ENCODE assay signal across 23 cellular contexts in the genomic region with DNA sequence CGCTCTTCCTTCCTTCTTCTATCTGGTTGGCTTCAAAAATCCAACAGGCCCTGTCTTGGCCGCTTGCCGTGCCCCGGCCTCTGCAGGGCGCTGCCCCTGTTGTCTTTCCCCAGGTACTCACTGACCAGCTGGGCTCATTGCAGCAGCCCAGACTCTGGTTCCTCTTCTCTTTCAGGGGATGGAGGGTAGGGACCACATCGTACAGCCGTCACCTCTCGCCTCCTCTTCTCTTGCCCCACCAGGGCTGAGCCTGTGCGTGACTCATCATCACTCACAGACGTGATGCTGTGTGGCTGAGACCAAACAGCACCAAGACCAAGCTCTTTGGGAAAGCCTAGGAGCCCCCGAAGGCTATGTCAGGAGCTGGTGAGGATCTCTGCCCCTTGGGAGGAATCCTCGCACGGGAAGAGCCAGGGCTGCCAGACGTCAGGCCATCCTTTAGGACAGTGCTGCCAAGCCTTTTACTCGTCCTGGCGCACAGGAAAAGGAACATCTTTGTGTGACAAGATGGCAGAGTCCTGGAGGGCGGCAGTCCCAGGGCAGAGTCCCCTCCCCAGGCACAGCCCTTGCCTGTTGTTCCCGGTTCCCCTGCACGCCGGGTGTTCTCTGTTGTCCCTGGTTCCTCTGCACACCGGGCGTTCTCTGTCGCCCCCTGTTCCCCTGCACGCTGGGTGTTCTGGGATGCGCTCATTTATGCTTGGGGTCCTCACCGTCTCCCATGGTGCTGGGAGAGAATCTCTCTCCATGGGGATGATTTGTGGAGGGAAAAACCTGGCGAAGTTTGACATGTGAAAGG.
A peak's percentile ranks its signal among the peaks of the same experiment; 100 is the strongest.
DNase-seq lines count a peak whose midpoint lies in the region; ATAC-seq, FAIRE-seq and TF ChIP-seq lines count a peak whose summit lies in the region.
"Had no signal": no experiment of that assay in that cellular context is flagged by ENCODE, and none has a peak within 500 bp of the region (broad histone marks: within the 10 kb centered on the region; RNA-seq: fewer than 3 reads in every experiment).

No MANE protein-coding gene starts in this region.

- peak overlapping the region in 2 of 3 experiments; percentile 4 to 52; a peak in 2 of 7 replicates for H3K27ac Mint-ChIP-seq in H9
- H3K27ac Mint-ChIP-seq: T-helper 1 cell treated with Interleukin-12 subunit alpha and Interleukin-12 subunit beta and Interleukin-4 antibody, amounts not matched to agents 30 μg/mL and 1 μg/mL, for 36 hours had no signal

- H2AK5ac ChIP-seq in H9 (ENCODE audit: insufficient read length, low read length) = no peak overlapping the region

- CTCF ChIA-PET in SK-N-SH (lab: Yijun Ruan, JAX) = no interaction called here

- no peak for TF ChIP-seq RAD21 in SK-N-SH (IDR thresholded peaks at IDR 0.05; ENCODE audit: low read length)

- no peak overlapping the region for H2BK12ac ChIP-seq in H9 (ENCODE audit: insufficient read length, low read depth, low read length)

- peak; percentile 20 for ATAC-seq in SK-N-SH treated with all-trans-retinoic acid at 6 μM for 48 hours
- ATAC-seq: lower lobe of right lung had no signal

- H2BK120ac ChIP-seq in H9 (ENCODE audit: low read depth, low read length, poor library complexity, severe bottlenecking) = no peak overlapping the region

- intact Hi-C loops in kidney (cut with DNase I) = no loop called here

- H3K4me1 Mint-ChIP-seq in H9 = no peaks in the 10 kb centered on the region

- H3K4me2 ChIP-seq in SK-N-SH (no peak overlapping the region), H9 (ENCODE audit: insufficient read depth, insufficient read length, low read length) (no peak overlapping the region)

- H3T11ph ChIP-seq in H9 (ENCODE audit: low read length) = no peak overlapping the region

- TF ChIP-seq CTCF in SK-N-SH (IDR thresholded peaks at IDR 0.05) = no peak
- TF ChIP-seq CTCF in H9 (conservative IDR thresholded peaks at IDR 0.05) = no peak
- TF ChIP-seq CTCF in Peyer's patch (IDR thresholded peaks at IDR 0.05) = no peak
- no peak for TF ChIP-seq CTCF in kidney (IDR thresholded peaks at IDR 0.05; ENCODE audit: borderline replicate concordance, extremely low read depth, insufficient read depth)

- no peak overlapping the region for H3K56ac ChIP-seq in H9 (ENCODE audit: insufficient read length, low read depth, low read length)

- H3K4me1 ChIP-seq in SK-N-SH (ENCODE audit: control insufficient read depth in 1 of 2, insufficient read depth in 2 of 2, low read depth in 1 of 2, low read length in 1 of 2) (no peaks in the 10 kb centered on the region), H9 (ENCODE audit: insufficient read depth, low read length) (no peaks in the 10 kb centered on the region), Peyer's patch (no peaks in the 10 kb centered on the region), kidney (ENCODE audit: control insufficient read depth in 1 of 2, insufficient read depth in 1 of 2, low read depth in 1 of 2, low read length in 2 of 2) (no peaks in the 10 kb centered on the region)
- H3K4me1 ChIP-seq: lower lobe of right lung, prostate gland, suprapubic skin had no signal

- no peak for DNase-seq in SK-N-SH
- peak; percentile 18 for DNase-seq in H9
- peak in 2 of 3 donors; percentile 18 to 33 for DNase-seq in Peyer's patch
- DNase-seq in kidney = peak; percentile 66
- DNase-seq in retina = no peak
- no peak for DNase-seq in HT-29 (ENCODE audit: low spot score)
- DNase-seq in activated naive CD4-positive, alpha-beta T cell (lab: John Stamatoyannopoulos, UW) = no peak
- DNase-seq: AML-193, DMS153, Kasumi-1, kidney glomerular epithelial cell, lower lobe of right lung, NCI-H1105, NCI-H2029 treated with DMSO at 0.1 percent for 48 hours, NCI-H345, NCI-H774 had no signal

- H4K20me1 ChIP-seq in SK-N-SH (ENCODE audit: insufficient read depth) (no peaks in the 10 kb centered on the region), H9 (ENCODE audit: control insufficient read depth, insufficient read depth, insufficient read length) (no peaks in the 10 kb centered on the region)

- H3K9ac ChIP-seq in SK-N-SH (no peak overlapping the region), H9 (ENCODE audit: extremely low read depth, insufficient read length, low read length) (no peak overlapping the region), kidney (ENCODE audit: low read length in 2 of 2) (no peak overlapping the region)

- no peaks in the 10 kb centered on the region for H3K36me3 Mint-ChIP-seq in H9 (ENCODE audit: insufficient read depth in 1 of 3, low read depth in 3 of 3)

- H3K9me2 ChIP-seq in SK-N-SH = no peaks in the 10 kb centered on the region

- no peak overlapping the region for H3K23ac ChIP-seq in H9 (ENCODE audit: insufficient read length, low read depth, low read length)

- H3K14ac ChIP-seq in H9 (ENCODE audit: insufficient read depth, low read length) = no peak overlapping the region

- no peak overlapping the region for H2BK15ac ChIP-seq in H9 (ENCODE audit: low read depth, low read length)

- H2BK5ac ChIP-seq in H9 (ENCODE audit: insufficient read length, low read length) = no peak overlapping the region

- H3K79me2 ChIP-seq in SK-N-SH (ENCODE audit: insufficient read depth) (no peaks in the 10 kb centered on the region), H9 (ENCODE audit: insufficient read depth, low read length) (no peaks in the 10 kb centered on the region)

- FAIRE-seq in kidney (lab: Jason Lieb, UNC) = no peak
- FAIRE-seq: G401.6, RCC 7860 had no signal

- POLR2A ChIA-PET in SK-N-SH (lab: Yijun Ruan, JAX) = no interaction called here

- H2BK20ac ChIP-seq in H9 (ENCODE audit: low read depth, low read length, poor library complexity, severe bottlenecking) = no peak overlapping the region

- H4K91ac ChIP-seq in H9 (ENCODE audit: insufficient read length, low read depth, low read length) = no peak overlapping the region

- H2AFZ ChIP-seq in SK-N-SH (ENCODE audit: low read depth) = no peak overlapping the region
- H2AFZ ChIP-seq in H9 (ENCODE audit: low read length) = no peak overlapping the region

- peaks cover 99% of the 10 kb centered on the region for H3K27me3 ChIP-seq in SK-N-SH (ENCODE audit: insufficient read depth)
- H3K27me3 ChIP-seq in H9 (ENCODE audit: insufficient read depth, low read length) = no peaks in the 10 kb centered on the region
- no peaks in the 10 kb centered on the region for H3K27me3 ChIP-seq in Peyer's patch

- H3K36me3 ChIP-seq in SK-N-SH (replicated peaks in 1 of 2; ENCODE audit: control insufficient read depth in 1 of 2, insufficient read depth in 2 of 2, low read length in 1 of 2) (no peaks in the 10 kb centered on the region), Peyer's patch (no peaks in the 10 kb centered on the region), kidney (ENCODE audit: control insufficient read depth in 1 of 2, insufficient read depth in 2 of 2, low read length in 2 of 2) (no peaks in the 10 kb centered on the region)
- H3K36me3 ChIP-seq: lower lobe of right lung, prostate gland, suprapubic skin had no signal

- H4K5ac ChIP-seq in H9 (ENCODE audit: insufficient read length, low read depth, low read length) = no peak overlapping the region

- 23% methylated on average over 27 of the region's 27 CpGs for WGBS in SK-N-SH (ENCODE audit: low lambda C conversion rate)
- WGBS in H9 (ENCODE audit: extremely low coverage, insufficient read length, low lambda C conversion rate) = no CpG with 5 or more reads among the region's 27 CpGs

- H3K4me3 ChIP-seq in SK-N-SH (ENCODE audit: low read depth in 2 of 2, low read length in 1 of 2) (no peak overlapping the region), Peyer's patch (no peak overlapping the region), kidney (ENCODE audit: low read length in 2 of 2) (no peak overlapping the region)
- H3K4me3 ChIP-seq: lower lobe of right lung, prostate gland, suprapubic skin had no signal

- no peak overlapping the region for H4K8ac ChIP-seq in H9 (replicated peaks; ENCODE audit: insufficient read length, low read depth, low read length)

- no peaks in the 10 kb centered on the region for H3K79me1 ChIP-seq in H9 (ENCODE audit: insufficient read depth, low read depth, low read length, poor library complexity, severe bottlenecking)

- H3F3A ChIP-seq in SK-N-SH (replicated peaks; ENCODE audit: insufficient read depth) = no peaks in the 10 kb centered on the region

- H3K4ac ChIP-seq in H9 (ENCODE audit: low read depth, low read length) = no peak overlapping the region

- TF ChIP-seq POLR2A in Peyer's patch (IDR thresholded peaks at IDR 0.05) = no peak

- H3K27ac ChIP-seq in SK-N-SH (ENCODE audit: low read depth in 2 of 2, low read length in 1 of 2) = no peak overlapping the region
- H3K27ac ChIP-seq in H9 (ENCODE audit: insufficient read length, low read depth, low read length) = no peak overlapping the region
- no peak overlapping the region for H3K27ac ChIP-seq in Peyer's patch
- H3K27ac ChIP-seq in kidney (ENCODE audit: low read depth in 2 of 2, low read length in 2 of 2) = no peak overlapping the region
- H3K27ac ChIP-seq: epithelial cell of prostate, lower lobe of right lung, prostate gland, suprapubic skin had no signal

- peaks cover 3% of the 10 kb centered on the region; the same call in 1 of the 2 replicates for H3K27me3 Mint-ChIP-seq in H9 (ENCODE audit: low read depth)

- H3K4me3 Mint-ChIP-seq in H9 = no peak overlapping the region
- H3K4me3 Mint-ChIP-seq: T-helper 1 cell treated with Interleukin-12 subunit alpha and Interleukin-12 subunit beta and Interleukin-4 antibody, amounts not matched to agents 30 μg/mL and 1 μg/mL, for 36 hours had no signal

- no peaks in the 10 kb centered on the region; a peak in 1 of 5 replicates for H3K9me3 Mint-ChIP-seq in H9
- H3K9me3 Mint-ChIP-seq: T-helper 1 cell treated with Interleukin-12 subunit alpha and Interleukin-12 subunit beta and Interleukin-4 antibody, amounts not matched to agents 30 μg/mL and 1 μg/mL, for 36 hours had no signal

- no peak overlapping the region for H3K18ac ChIP-seq in H9 (ENCODE audit: insufficient read length, low read depth, low read length)

- H3K9me3 ChIP-seq in SK-N-SH (no peaks in the 10 kb centered on the region), H9 (ENCODE audit: control insufficient read depth, low read depth, low read length) (no peaks in the 10 kb centered on the region), Peyer's patch (no peaks in the 10 kb centered on the region), kidney (ENCODE audit: control insufficient read depth in 1 of 2, low read length in 2 of 2) (no peaks in the 10 kb centered on the region)
- H3K9me3 ChIP-seq: lower lobe of right lung, prostate gland, suprapubic skin had no signal

- TF ChIP-seq EP300 in SK-N-SH (IDR thresholded peaks at IDR 0.05; ENCODE audit: borderline replicate concordance in 1 of 2, low read depth in 1 of 2, low read length in 1 of 2) = no peak

- H3K23me2 ChIP-seq in H9 (ENCODE audit: insufficient read length, low read depth, low read length, poor library complexity, severe bottlenecking) = no peaks in the 10 kb centered on the region

TF ChIP-seq in SK-N-SH treated with all-trans-retinoic acid at 6 μM for 48 hours, 23 proteins besides CTCF, POLR2A, EP300 and RAD21 (continues in another document):
- TF ChIP-seq BACH2 (CRISPR knock-in tag; IDR thresholded peaks at IDR 0.05; ENCODE audit: borderline replicate concordance) (no peak), ZFP30 (CRISPR knock-in tag; IDR thresholded peaks at IDR 0.05) (no peak), ZNF565 (CRISPR knock-in tag; conservative IDR thresholded peaks at IDR 0.05; ENCODE audit: low read depth) (no peak)

TF ChIP-seq in SK-N-SH, 30 proteins besides CTCF, POLR2A, EP300 and RAD21 (continues in another document):
- no peak for TF ChIP-seq RXRA (IDR thresholded peaks at IDR 0.05; ENCODE audit: borderline replicate concordance, low read depth)

Comparison
In these comparisons a context has a peak if more than half of its experiments do, and no peak if none do; other contexts are left out.
1. DNase-seq: peak in H9 (single experiment), Peyer's patch (2 of 3) and kidney (single experiment); none in SK-N-SH (single experiment), retina (single experiment), HT-29 (single experiment) and activated naive CD4-positive, alpha-beta T cell (0 of 4).